In the genomic region with DNA sequence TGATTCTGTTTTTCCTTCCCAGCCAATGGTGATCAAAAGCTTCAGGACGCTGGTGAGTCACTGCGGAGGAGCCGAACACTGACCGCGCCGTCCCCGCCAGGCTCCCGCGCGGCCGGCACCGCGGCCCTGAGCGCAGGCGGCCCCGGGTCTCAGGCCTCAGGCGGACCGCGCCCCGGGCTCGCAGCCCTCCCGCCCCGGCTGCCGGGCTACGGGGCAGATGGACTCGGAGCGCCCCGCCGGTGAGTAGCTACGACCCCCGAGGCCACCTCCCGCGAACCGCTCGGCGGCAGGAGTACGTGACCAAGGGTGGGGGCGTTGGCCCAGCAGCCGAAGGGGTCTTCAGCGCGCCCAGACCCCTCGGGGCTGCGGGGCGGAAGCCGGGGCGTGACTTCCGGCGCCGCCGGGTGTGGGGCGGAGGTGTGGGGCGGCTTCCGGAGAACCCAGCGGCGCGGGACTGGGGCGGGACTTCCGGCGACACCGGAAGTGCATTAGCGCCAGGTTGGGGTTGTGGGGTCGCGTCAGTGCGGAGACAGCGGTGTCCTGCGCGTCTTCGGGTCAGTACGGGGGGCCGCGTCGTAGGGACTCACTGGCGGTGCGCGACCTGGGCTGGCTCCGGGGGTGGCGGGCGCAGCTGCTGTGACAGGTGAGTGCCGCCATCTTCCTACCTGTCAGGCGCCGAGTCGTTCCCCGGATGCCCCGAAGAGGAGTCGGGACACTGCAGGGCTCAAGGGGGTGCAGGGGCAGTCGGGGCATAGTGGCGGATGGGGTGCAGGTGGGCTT, we compare ENCODE assay signal across 8 cellular contexts. TPM values are rescaled to one million over a fixed set of nuclear protein-coding genes. Genes with fewer than 3 reads are reported as not detected.
A peak's percentile ranks its signal among the peaks of the same experiment; 100 is the strongest.
DNase-seq lines count a peak whose midpoint lies in the region; ATAC-seq and TF ChIP-seq lines count a peak whose summit lies in the region.

A gene with protein sequence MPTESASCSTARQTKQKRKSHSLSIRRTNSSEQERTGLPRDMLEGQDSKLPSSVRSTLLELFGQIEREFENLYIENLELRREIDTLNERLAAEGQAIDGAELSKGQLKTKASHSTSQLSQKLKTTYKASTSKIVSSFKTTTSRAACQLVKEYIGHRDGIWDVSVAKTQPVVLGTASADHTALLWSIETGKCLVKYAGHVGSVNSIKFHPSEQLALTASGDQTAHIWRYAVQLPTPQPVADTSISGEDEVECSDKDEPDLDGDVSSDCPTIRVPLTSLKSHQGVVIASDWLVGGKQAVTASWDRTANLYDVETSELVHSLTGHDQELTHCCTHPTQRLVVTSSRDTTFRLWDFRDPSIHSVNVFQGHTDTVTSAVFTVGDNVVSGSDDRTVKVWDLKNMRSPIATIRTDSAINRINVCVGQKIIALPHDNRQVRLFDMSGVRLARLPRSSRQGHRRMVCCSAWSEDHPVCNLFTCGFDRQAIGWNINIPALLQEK (plus strand): TSS at position 60 of the 780 bp plus-strand sequence. CDS start 15,771 bp downstream, outside the sequence.

- TF ChIP-seq CTCF in ascending aorta (IDR thresholded peaks at IDR 0.05) (no peak), hepatocyte (IDR thresholded peaks at IDR 0.05; ENCODE audit: poor library complexity) (no peak)

- DNase-seq in NCI-H1092 (lab: John Stamatoyannopoulos, UW) = peak; percentile 37
- peak; percentile 79 for DNase-seq in T-helper 22 cell (ENCODE audit: low read depth)
- peak in 1 of 2 donors; percentile 91 for DNase-seq in ascending aorta (ENCODE audit: low spot score in 2 of 2)
- DNase-seq in hepatocyte (ENCODE audit: low spot score) = peak; percentile 92
- peak; percentile 96 for DNase-seq in retina
- DNase-seq in cortex of kidney (lab: John Stamatoyannopoulos, UW) = no peak

- H2AFZ ChIP-seq in hepatocyte = peak within 1 kb of the TSS; percentile 60

- peaks cover 94% of the 10 kb centered on the region for H3K79me2 ChIP-seq in hepatocyte

- H3K36me3 ChIP-seq in ascending aorta (peaks cover 3 to 10% of the 10 kb centered on the region in 2 donors), hepatocyte (replicated peaks; ENCODE audit: insufficient read depth, low read depth) (no peaks in the 10 kb centered on the region)

- H3K27ac ChIP-seq in ascending aorta = peak within 1 kb of the TSS; percentile 97 to 100
- H3K27ac ChIP-seq in hepatocyte = peak within 1 kb of the TSS; percentile 100

- intact Hi-C loops in ascending aorta (cut with DNase I) = loop anchor here (1.0 to 5.0 kb wide), 3 partner anchors 8 to 544 kb away; a partner anchor contains a TSS

- peak within 1 kb of the TSS; percentile 76 to 95 for H3K4me3 ChIP-seq in ascending aorta
- peak within 1 kb of the TSS; percentile 99 for H3K4me3 ChIP-seq in hepatocyte

- peaks cover 15% of the 10 kb centered on the region for H4K20me1 ChIP-seq in hepatocyte (ENCODE audit: insufficient read depth, poor library complexity, severe bottlenecking)

- peaks cover 6 to 12% of the 10 kb centered on the region in 2 donors for H3K4me1 ChIP-seq in ascending aorta
- H3K4me1 ChIP-seq in hepatocyte (ENCODE audit: insufficient read depth) = peaks cover 28% of the 10 kb centered on the region

- TF ChIP-seq POLR2A in GM15510 (IDR thresholded peaks at IDR 0.05; ENCODE audit: borderline replicate concordance, extremely low read depth, insufficient read length) = peak; percentile 77

- no peaks in the 10 kb centered on the region for H3K27me3 ChIP-seq in ascending aorta
- no peaks in the 10 kb centered on the region for H3K27me3 ChIP-seq in hepatocyte

- WGBS in hepatocyte (ENCODE audit: low lambda C conversion rate, missing lambda C conversion rate) = under 1% methylated on average over 69 of the region's 87 CpGs

- H3K4me2 ChIP-seq in hepatocyte = peak within 1 kb of the TSS; percentile 92

- ATAC-seq in HG02588 (IDR thresholded peaks at IDR 0.05; ENCODE audit: unreplicated experiment) = peak; percentile 93

- H3K9me2 ChIP-seq in hepatocyte (replicated peaks; ENCODE audit: insufficient read depth) = no peaks in the 10 kb centered on the region

- H3K9me3 ChIP-seq in ascending aorta (no peaks in the 10 kb centered on the region), hepatocyte (ENCODE audit: low read depth) (no peaks in the 10 kb centered on the region)

RNA-seq across cellular contexts. Expression of the gene that starts here (rescaled TPM):
- total RNA-seq in ascending aorta = 4.4 TPM
- total RNA-seq in hepatocyte = 12.3 and 15.2 TPM in 2 replicates
- polyA plus RNA-seq in hepatocyte = 8.6 and 13.2 TPM in 2 replicates
